ENCODE assay signal across 19 cellular contexts in genomic region chr21:46289655-46290178, GRCh38.
"Had no signal": no experiment of that assay in that cellular context is flagged by ENCODE, and none has a peak within 500 bp of the region (broad histone marks: within the 10 kb centered on the region; RNA-seq: fewer than 3 reads in every experiment).

No MANE protein-coding gene starts in this region.

- H3K27ac ChIP-seq: breast epithelium, right atrium auricular region, skin epidermis had no signal

- H3K36me3 ChIP-seq: breast epithelium, transverse colon had no signal

- H3K9me3 ChIP-seq: breast epithelium, right atrium auricular region, transverse colon had no signal

- ATAC-seq: activated naive CD8-positive, alpha-beta T cell treated with anti-CD3 and anti-CD28 coated beads, Interleukin-2, amount 50 U/mL, for 24 hours; left ventricle myocardium superior; natural killer cell treated with Interleukin-12 subunit alpha and Interleukin-12 subunit beta and Interleukin-15 and Interleukin-18, amount 100 ng/mL, for 72 hours had no signal

- H3K27me3 Mint-ChIP-seq: activated naive CD8-positive, alpha-beta T cell treated with anti-CD3 and anti-CD28 coated beads, Interleukin-2, amount 50 U/mL, for 24 hours; dendritic cell treated with granulocyte-macrophage colony-stimulating factor and Interleukin-4, amounts not matched to agents 40 ng/mL and 50 ng/mL, for 4 days; memory B cell; natural killer cell treated with Interleukin-12 subunit alpha and Interleukin-12 subunit beta and Interleukin-15 and Interleukin-18, amount 100 ng/mL, for 72 hours had no signal

- H3K4me3 ChIP-seq: breast epithelium, right atrium auricular region, skin epidermis, transverse colon had no signal

- H3K4me3 Mint-ChIP-seq: activated naive CD8-positive, alpha-beta T cell treated with anti-CD3 and anti-CD28 coated beads, Interleukin-2, amount 50 U/mL, for 24 hours; activated T-helper 1 cell treated with anti-CD3 and anti-CD28 coated beads, Interleukin-12 subunit alpha, Interleukin-12 subunit beta, Interleukin-2, Interleukin-4 antibody, amounts not matched to agents 30 ng/mL and 10 ng/mL and 1 ng/mL, durations not matched to agents 14 hours and 24 hours and 36 hours; dendritic cell treated with granulocyte-macrophage colony-stimulating factor and Interleukin-4, amounts not matched to agents 40 ng/mL and 50 ng/mL, for 4 days; memory B cell; natural killer cell treated with Interleukin-12 subunit alpha and Interleukin-12 subunit beta and Interleukin-15 and Interleukin-18, amount 100 ng/mL, for 72 hours had no signal

- H3K27me3 ChIP-seq: breast epithelium, right atrium auricular region, transverse colon had no signal

- H3K9me3 Mint-ChIP-seq: activated naive CD8-positive, alpha-beta T cell treated with anti-CD3 and anti-CD28 coated beads, Interleukin-2, amount 50 U/mL, for 24 hours; activated T-helper 1 cell treated with anti-CD3 and anti-CD28 coated beads, Interleukin-12 subunit alpha, Interleukin-12 subunit beta, Interleukin-2, Interleukin-4 antibody, amounts not matched to agents 30 ng/mL and 10 ng/mL and 1 ng/mL, durations not matched to agents 14 hours and 24 hours and 36 hours; dendritic cell treated with granulocyte-macrophage colony-stimulating factor and Interleukin-4, amounts not matched to agents 40 ng/mL and 50 ng/mL, for 4 days; memory B cell; natural killer cell treated with Interleukin-12 subunit alpha and Interleukin-12 subunit beta and Interleukin-15 and Interleukin-18, amount 100 ng/mL, for 72 hours had no signal

- H3K27ac Mint-ChIP-seq: activated naive CD8-positive, alpha-beta T cell treated with anti-CD3 and anti-CD28 coated beads, Interleukin-2, amount 50 U/mL, for 24 hours; activated T-helper 1 cell treated with anti-CD3 and anti-CD28 coated beads, Interleukin-12 subunit alpha, Interleukin-12 subunit beta, Interleukin-2, Interleukin-4 antibody, amounts not matched to agents 30 ng/mL and 10 ng/mL and 1 ng/mL, durations not matched to agents 14 hours and 24 hours and 36 hours; memory B cell; natural killer cell treated with Interleukin-12 subunit alpha and Interleukin-12 subunit beta and Interleukin-15 and Interleukin-18, amount 100 ng/mL, for 72 hours had no signal

- DNase-seq: activated CD4-positive, alpha-beta T cell treated with anti-CD3 and anti-CD28 coated beads, Interleukin-2, amount 50 U/mL, for 1 hour; activated naive CD4-positive, alpha-beta T cell treated with Interleukin-2 at 50 U/mL for 16 hours; activated naive CD8-positive, alpha-beta T cell treated with anti-CD3 and anti-CD28 coated beads, Interleukin-2, amount 50 U/mL, for 24 hours; aorta; effector memory CD4-positive, alpha-beta T cell; head of caudate nucleus; kidney glomerular epithelial cell; left ventricle myocardium superior; nucleus accumbens; stimulated activated CD4-positive, alpha-beta T cell treated with anti-CD3 and anti-CD28 coated beads, Interleukin-4, amount 100 ng/mL, for 24 hours; stimulated activated naive CD4-positive, alpha-beta T cell; transverse colon had no signal
